ENCODE assay signal across 9 cellular contexts in the genomic region with DNA sequence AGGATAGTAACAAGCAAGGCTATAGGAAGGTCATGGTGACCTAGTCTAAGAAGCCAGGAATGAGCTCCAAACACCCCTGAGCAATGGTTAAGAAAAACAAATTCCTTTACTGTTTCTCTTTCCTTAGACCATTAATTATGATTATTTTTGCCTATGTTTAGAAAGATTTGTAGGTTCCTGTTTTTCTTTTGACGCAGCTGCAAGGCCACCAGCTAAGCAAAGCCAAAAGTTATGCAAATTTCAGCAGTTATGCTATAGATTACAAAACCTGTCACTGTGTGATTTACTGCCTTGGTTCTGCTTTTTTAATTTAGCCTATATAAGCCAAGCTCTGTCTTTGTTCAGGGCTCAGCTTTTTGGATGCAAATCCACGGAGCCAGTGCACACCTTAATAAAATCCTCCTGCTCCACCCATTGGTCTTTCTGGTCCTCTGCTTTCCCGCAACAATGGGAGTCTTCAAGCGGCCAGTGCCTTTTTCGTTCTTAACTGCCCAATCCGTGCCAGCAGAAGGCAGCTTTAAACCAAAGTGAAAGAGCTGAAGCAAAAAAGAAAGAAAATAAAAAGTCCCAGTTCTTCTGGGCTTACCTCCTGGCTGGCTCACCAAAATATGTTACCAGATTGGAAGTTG. TPM values are rescaled to one million over a fixed set of nuclear protein-coding genes. Genes with fewer than 3 reads are reported as not detected.
DNase-seq lines count a peak whose midpoint lies in the region; ATAC-seq and TF ChIP-seq lines count a peak whose summit lies in the region.
"Had no signal": no experiment of that assay in that cellular context is flagged by ENCODE, and none has a peak within 500 bp of the region (broad histone marks: within the 10 kb centered on the region; RNA-seq: fewer than 3 reads in every experiment).

No MANE protein-coding gene starts in this region.

- TSS peak; percentile 66 for BruUV-seq in mammary epithelial cell (replicated peaks; lab: Mats Ljungman, UMichigan)

- intact Hi-C loops in mammary epithelial cell (cut with micrococcal nuclease), result loop anchor here (5.0 to 10.0 kb wide), 2 partner anchors 40 to 887 kb away; no protein-coding TSS in a partner anchor

- no peaks in the 10 kb centered on the region for H3K9me3 ChIP-seq in mammary epithelial cell (replicated peaks; ENCODE audit: insufficient read depth, low read length)
- no peaks in the 10 kb centered on the region for H3K9me3 ChIP-seq in neural progenitor cell (ENCODE audit: low read depth)

- in situ Hi-C loops in mammary epithelial cell (cut with MboI; ENCODE audit: low sequenced_read_pairs in 2 of 2), result no loop called here

- peak overlapping the region; percentile 96 for H3K4me3 Mint-ChIP-seq in neural progenitor cell

- TF ChIP-seq CTCF in mammary epithelial cell (conservative IDR thresholded peaks at IDR 0.05 in 1 of 2, IDR thresholded peaks at IDR 0.05 in 1 of 2; ENCODE audit: extremely low read depth in 1 of 2, insufficient read depth in 1 of 2, low read depth in 1 of 2, low read length in 2 of 2), result no peak
- TF ChIP-seq CTCF in neural progenitor cell (IDR thresholded peaks at IDR 0.05), result no peak

- peak overlapping the region; percentile 89 for H3K4me2 ChIP-seq in mammary epithelial cell (ENCODE audit: insufficient read depth, low read depth, low read length)
- H3K4me2 ChIP-seq in neural progenitor cell, result no peak overlapping the region

- no peaks in the 10 kb centered on the region for H3K27me3 Mint-ChIP-seq in neural progenitor cell (ENCODE audit: insufficient read depth, low read depth)

- H3K27ac Mint-ChIP-seq in neural progenitor cell, result no peak overlapping the region

- 83% methylated on average over 4 of the region's 6 CpGs for WGBS in mammary epithelial cell (ENCODE audit: low coverage, missing lambda C conversion rate)

- H4K20me1 ChIP-seq in mammary epithelial cell (ENCODE audit: insufficient read depth, low read length) (no peaks in the 10 kb centered on the region), neural progenitor cell (ENCODE audit: low read depth) (no peaks in the 10 kb centered on the region)

- peaks cover 22% of the 10 kb centered on the region for H3K4me1 ChIP-seq in mammary epithelial cell (ENCODE audit: insufficient read depth, low read length)
- H3K4me1 ChIP-seq in neural progenitor cell, result peaks cover 17% of the 10 kb centered on the region

- H3K36me3 Mint-ChIP-seq in neural progenitor cell, result peaks cover under 1% of the 10 kb centered on the region

- H3K9me3 Mint-ChIP-seq in neural progenitor cell, result no peaks in the 10 kb centered on the region

- H2AFZ ChIP-seq in mammary epithelial cell (ENCODE audit: low read depth, low read length) (peak overlapping the region; percentile 84), neural progenitor cell (replicated peaks) (no peak overlapping the region)

- H3K9ac ChIP-seq in mammary epithelial cell (ENCODE audit: insufficient read depth, low read length) (peak overlapping the region; percentile 36), neural progenitor cell (no peak overlapping the region)

- dilution Hi-C loops in mammary epithelial cell (cut with HindIII; ENCODE audit: low sequenced_read_pairs), result no loop called here

- DNase-seq in activated naive CD4-positive, alpha-beta T cell treated with Interleukin-2 at 50 U/mL for 16 hours, result peak; percentile 9
- DNase-seq in activated naive CD4-positive, alpha-beta T cell (lab: John Stamatoyannopoulos, UW), result no peak
- DNase-seq in NOMO-1 treated with dmso at 0.1 percent for 144 hours (lab: John Stamatoyannopoulos, UW; ENCODE audit: unreplicated experiment) (peak; percentile 88), mammary epithelial cell (peak; percentile 24), neural progenitor cell (ENCODE audit: low spot score) (no peak), DMS153 treated with DMSO at 0.1 percent for 48 hours (lab: John Stamatoyannopoulos, UW; ENCODE audit: unreplicated experiment) (no peak), NCI-H82 (lab: John Stamatoyannopoulos, UW) (no peak)

- H3K27ac ChIP-seq in mammary epithelial cell (ENCODE audit: insufficient read depth, low read depth, low read length) (peak overlapping the region; percentile 92), neural progenitor cell (no peak overlapping the region)
- H3K27ac ChIP-seq: cardiac muscle cell had no signal

- H3F3A ChIP-seq in neural progenitor cell (ENCODE audit: low read depth), result peaks cover 32% of the 10 kb centered on the region

- peaks cover 17% of the 10 kb centered on the region for H3K4me1 Mint-ChIP-seq in neural progenitor cell

- CTCF ChIA-PET in mammary epithelial cell (lab: Charles Lee; ENCODE audit: low non-redundant PET), result interaction anchor here (0.6 kb wide), 1 partner anchor 422 kb away, joined by 5 read pairs; no protein-coding TSS in a partner anchor

- H3K27me3 ChIP-seq in mammary epithelial cell (ENCODE audit: insufficient read depth, low read length), result no peaks in the 10 kb centered on the region
- H3K27me3 ChIP-seq in neural progenitor cell, result no peaks in the 10 kb centered on the region
- H3K27me3 ChIP-seq: cardiac muscle cell had no signal

- ATAC-seq in HG02759 (IDR thresholded peaks at IDR 0.05; ENCODE audit: unreplicated experiment), result peak; percentile 27

- H3K36me3 ChIP-seq in mammary epithelial cell (ENCODE audit: insufficient read depth, low read length) (no peaks in the 10 kb centered on the region), neural progenitor cell (peaks cover 7% of the 10 kb centered on the region)
- H3K36me3 ChIP-seq: cardiac muscle cell had no signal

- H3K4me3 ChIP-seq in mammary epithelial cell (replicated peaks in 1 of 3; ENCODE audit: insufficient read depth in 1 of 3, low read depth in 2 of 3, low read length in 3 of 3), result peak overlapping the region in 1 of 3 experiments; percentile 16
- no peak overlapping the region for H3K4me3 ChIP-seq in neural progenitor cell
- H3K4me3 ChIP-seq: cardiac muscle cell had no signal

- H3K79me2 ChIP-seq in mammary epithelial cell (ENCODE audit: insufficient read depth, low read length) (peaks cover 29% of the 10 kb centered on the region), neural progenitor cell (ENCODE audit: low read depth) (peaks cover 31% of the 10 kb centered on the region)

RNA-seq across cellular contexts. Expression of gene CEP135, which starts 1.4 kb away (rescaled TPM):
- total RNA-seq in mammary epithelial cell (1 to 10 TPM; 5.3 to 7.3 TPM), neural progenitor cell (ENCODE audit: low replicate concordance) (25.8 and 40.4 TPM in 2 replicates)
- 2.0 TPM for polyA plus RNA-seq in mammary epithelial cell
- 5.6 TPM for polyA minus RNA-seq in mammary epithelial cell

Comparison
In these comparisons a context has a peak if more than half of its experiments do, and no peak if none do; other contexts are left out.
1. DNase-seq: peak in activated naive CD4-positive, alpha-beta T cell treated with Interleukin-2 at 50 U/mL for 16 hours (single experiment), NOMO-1 treated with dmso at 0.1 percent for 144 hours (single experiment) and mammary epithelial cell (single experiment); none in activated naive CD4-positive, alpha-beta T cell (0 of 4), neural progenitor cell (single experiment), DMS153 treated with DMSO at 0.1 percent for 48 hours (single experiment) and NCI-H82 (single experiment).